ENCODE assay signal across 8 cellular contexts in genomic region chr12:69900720-69901131, GRCh38.
DNase-seq lines count a peak whose midpoint lies in the region; ATAC-seq, FAIRE-seq and TF ChIP-seq lines count a peak whose summit lies in the region.

No MANE protein-coding gene starts in this region.

- DNase-seq in SKM-1 treated with dmso at 0.1 percent for 144 hours (lab: John Stamatoyannopoulos, UW; ENCODE audit: unreplicated experiment): peak; percentile 2
- no peak for DNase-seq in SKM-1 (lab: John Stamatoyannopoulos, UW; ENCODE audit: unreplicated experiment)
- DNase-seq in NCI-H2081 (lab: John Stamatoyannopoulos, UW): peak; percentile 85 to 89
- DNase-seq in brain microvascular endothelial cell: peak; percentile 66
- peak; percentile 39 for DNase-seq in kidney epithelial cell (ENCODE audit: low read depth)
- peak; percentile 69 to 72 for DNase-seq in stimulated activated CD4-positive, alpha-beta T cell treated with anti-CD3 and anti-CD28 coated beads, Interleukin-2, amount 100 ng/mL, for 48 hours

- no peaks in the 10 kb centered on the region for H3K27me3 ChIP-seq in brain microvascular endothelial cell (replicated peaks)
- H3K27me3 ChIP-seq in kidney epithelial cell (ENCODE audit: control insufficient read depth, insufficient read depth, low read length): no peaks in the 10 kb centered on the region

- peak; percentile 80 for ATAC-seq in HG02885 (IDR thresholded peaks at IDR 0.05; ENCODE audit: poor library complexity, unreplicated experiment)

- no peak overlapping the region for H3K4me3 ChIP-seq in brain microvascular endothelial cell (ENCODE audit: low read depth, low read length)
- no peak overlapping the region for H3K4me3 ChIP-seq in kidney epithelial cell (ENCODE audit: low read depth, low read length)

- H3K36me3 ChIP-seq in brain microvascular endothelial cell (replicated peaks) (no peaks in the 10 kb centered on the region), kidney epithelial cell (ENCODE audit: control insufficient read depth, insufficient read depth, low read length) (no peaks in the 10 kb centered on the region)

- TF ChIP-seq CTCF in brain microvascular endothelial cell (IDR thresholded peaks at IDR 0.05; ENCODE audit: low read depth, low read length, missing control alignments) (peak; percentile 72), kidney epithelial cell (IDR thresholded peaks at IDR 0.05; ENCODE audit: insufficient read depth, low read length, poor library complexity, severe bottlenecking) (peak; percentile 58)

- FAIRE-seq in TTC549 (lab: Jason Lieb, UNC): peak; percentile 7

- in situ Hi-C loops in brain microvascular endothelial cell (cut with HindIII; ENCODE audit: low pct_ligation_motif_present, low sequenced_read_pairs): no loop called here

- no peak overlapping the region for H3K27ac ChIP-seq in brain microvascular endothelial cell
